Comparison of ENCODE assay signal across 1 cellular context in genomic region chr15:81016253-81017068, GRCh38.
TF ChIP-seq lines count a peak whose summit lies in the region.

No MANE protein-coding gene starts in this region.

TF ChIP-seq in GM12878, 131 proteins besides CTCF, POLR2A, EP300 and RAD21:
- TF ChIP-seq SMC3 (IDR thresholded peaks at IDR 0.05; ENCODE audit: borderline replicate concordance, low read length), result 0 out of 2 replicates have a peak, but pooled peaks have one; percentile 3
- TF ChIP-seq ZNF687 (IDR thresholded peaks at IDR 0.05), result no peak
